Comparison of ENCODE assay signal across 8 cellular contexts in genomic region chr12:31659087-31659942, GRCh38. TPM values are rescaled to one million over a fixed set of nuclear protein-coding genes. Genes with fewer than 3 reads are reported as not detected.
A peak's percentile ranks its signal among the peaks of the same experiment; 100 is the strongest.
DNase-seq lines count a peak whose midpoint lies in the region; ATAC-seq, FAIRE-seq and TF ChIP-seq lines count a peak whose summit lies in the region.

A gene with protein sequence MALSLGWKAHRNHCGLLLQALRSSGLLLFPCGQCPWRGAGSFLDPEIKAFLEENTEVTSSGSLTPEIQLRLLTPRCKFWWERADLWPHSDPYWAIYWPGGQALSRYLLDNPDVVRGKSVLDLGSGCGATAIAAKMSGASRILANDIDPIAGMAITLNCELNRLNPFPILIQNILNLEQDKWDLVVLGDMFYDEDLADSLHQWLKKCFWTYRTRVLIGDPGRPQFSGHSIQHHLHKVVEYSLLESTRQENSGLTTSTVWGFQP (plus strand): TSS chr12:31659688. CDS start chr12:31661954, 2,266 bp downstream.

- H3K4me2 ChIP-seq in HepG2 (ENCODE audit: low read depth, low read length): peak within 1 kb of the TSS; percentile 99

- ATAC-seq in GM19328 (IDR thresholded peaks at IDR 0.05; ENCODE audit: unreplicated experiment) (peak; percentile 99), HG03520 (IDR thresholded peaks at IDR 0.05; ENCODE audit: unreplicated experiment) (peak; percentile 99), HepG2 (peak; percentile 98)

- under 1% methylated on average over 35 of the region's 47 CpGs for WGBS in HepG2 (ENCODE audit: low lambda C conversion rate)

- H3K79me2 ChIP-seq in HepG2 (ENCODE audit: insufficient read depth, low read length): no peaks in the 10 kb centered on the region

- H3K27ac ChIP-seq in C4-2B (peak within 1 kb of the TSS; percentile 73), HepG2 (ENCODE audit: extremely low read length, insufficient read depth, low read length) (peak within 1 kb of the TSS; percentile 87)

- no peaks in the 10 kb centered on the region for H3K36me3 ChIP-seq in HepG2 (replicated peaks in 1 of 2; ENCODE audit: control insufficient read depth in 1 of 2, insufficient read depth in 2 of 2, low read length in 2 of 2)

- TF ChIP-seq RAD21 in HepG2 (CRISPR knock-in tag; IDR thresholded peaks at IDR 0.05): peak; percentile 57; the same call in 1 of the 2 replicates

- peak; percentile 49 for TF ChIP-seq CTCF in C4-2B (conservative IDR thresholded peaks at IDR 0.05)
- peak; percentile 55 for TF ChIP-seq CTCF in HepG2 (CRISPR knock-in tag; IDR thresholded peaks at IDR 0.05)

- H3K4me3 ChIP-seq in HepG2 (replicated peaks in 1 of 3; ENCODE audit: insufficient read depth in 1 of 3, low read depth in 2 of 3, low read length in 3 of 3): peak within 1 kb of the TSS; percentile 76 to 80 (median 78)

- intact Hi-C loops in HepG2 (cut with micrococcal nuclease; ENCODE audit: unreplicated experiment): loop anchor here (5.0 kb wide), 1 partner anchor 303 kb away; no protein-coding TSS in a partner anchor

- peak; percentile 43 for FAIRE-seq in HepG2 (lab: Jason Lieb, UNC)

- in situ Hi-C loops in HepG2 (cut with HindIII; ENCODE audit: extremely low pct_ligation_motif_present, low pct_unique_long_range_greater_than_20kb): loop anchor here (10.0 to 25.0 kb wide), 2 partner anchors 645 to 1003 kb away; no protein-coding TSS in a partner anchor

- BruUV-seq in HepG2 (replicated peaks; lab: Mats Ljungman, UMichigan): TSS peak; percentile 77

- CTCF ChIA-PET in HepG2 (lab: Yijun Ruan, JAX; ENCODE audit: low intra/inter-chr PET ratio, low total read pairs): no interaction called here

- H3K27me3 ChIP-seq in HepG2 (ENCODE audit: control insufficient read depth in 1 of 2, insufficient read depth in 2 of 2, low read length in 2 of 2): peaks cover 0 to 8% of the 10 kb centered on the region in 2 experiments; a peak in 2 of 5 replicates

- peak within 1 kb of the TSS; percentile 97 for H2AFZ ChIP-seq in HepG2 (ENCODE audit: low read length)

- no peaks in the 10 kb centered on the region for H4K20me1 ChIP-seq in HepG2 (ENCODE audit: insufficient read depth, low read length)

- TF ChIP-seq POLR2A in HepG2 (IDR thresholded peaks at IDR 0.05; ENCODE audit: insufficient read depth in 1 of 2, low read depth in 2 of 2, low read length in 2 of 2): peak; percentile 43 to 52; a peak in 2 of 4 replicates

- H3K4me1 ChIP-seq in HepG2 (ENCODE audit: insufficient read depth, low read length): peaks cover 21% of the 10 kb centered on the region

- TF ChIP-seq EP300 in HepG2 (IDR thresholded peaks at IDR 0.05; ENCODE audit: low read depth in 2 of 2, low read length in 2 of 2): no peak
- TF ChIP-seq EP300 in HepG2 (CRISPR knock-in tag; IDR thresholded peaks at IDR 0.05; ENCODE audit: borderline replicate concordance): no peak

- no peaks in the 10 kb centered on the region for H3K9me3 ChIP-seq in HepG2 (ENCODE audit: low read length)

- H3K9ac ChIP-seq in HepG2 (ENCODE audit: insufficient read depth, low read depth, low read length): peak within 1 kb of the TSS; percentile 78

- peak; percentile 100 for DNase-seq in NCI-H69 (lab: John Stamatoyannopoulos, UW)
- peak; percentile 87 to 88 for DNase-seq in activated CD4-positive, alpha-beta T cell treated with anti-CD3 and anti-CD28 coated beads, Interleukin-2, amount 50 U/mL, for 4 hours
- DNase-seq in dermis blood vessel endothelial cell: peak; percentile 86
- peak; percentile 90 for DNase-seq in HepG2 (ENCODE audit: low spot score)
- peak; percentile 88 for DNase-seq in stimulated activated CD4-positive, alpha-beta T cell treated with anti-CD3 and anti-CD28 coated beads, Interleukin-4, amount 100 ng/mL, for 1 hour

- POLR2A ChIA-PET in HepG2 (lab: Yijun Ruan, JAX): interaction anchor here (0.8 to 1.5 kb wide), 4 partner anchors 9 to 1096 kb away, joined by 3 to 10 read pairs (median 3); partner anchors contain the start of genes AMN1 and YARS2

TF ChIP-seq in HepG2, 621 proteins besides CTCF, POLR2A, EP300 and RAD21 (continues in another document):
- TF ChIP-seq ZNF33A (CRISPR knock-in tag; IDR thresholded peaks at IDR 0.05; ENCODE audit: borderline replicate concordance) (no peak; the same call in 1 of the 2 replicates), KAT8 (CRISPR knock-in tag; IDR thresholded peaks at IDR 0.05) (peak; percentile 84), NFIC (IDR thresholded peaks at IDR 0.05; ENCODE audit: low read length) (no peak), CEBPG (CRISPR knock-in tag; IDR thresholded peaks at IDR 0.05) (no peak), ZFP90 (CRISPR knock-in tag; IDR thresholded peaks at IDR 0.05; ENCODE audit: borderline replicate concordance) (0 out of 2 replicates have a peak, but pooled peaks have one; percentile 23), NCOR1 (IDR thresholded peaks at IDR 0.05; ENCODE audit: borderline replicate concordance, low read length) (peak; percentile 36; the same call in 1 of the 2 replicates), ZNF704 (CRISPR knock-in tag; IDR thresholded peaks at IDR 0.05; ENCODE audit: borderline replicate concordance) (0 out of 2 replicates have a peak, but pooled peaks have one; percentile 56), ISL2 (CRISPR knock-in tag; IDR thresholded peaks at IDR 0.05) (0 out of 2 replicates have a peak, but pooled peaks have one; percentile 6), LCORL (IDR thresholded peaks at IDR 0.05) (no peak), LCORL (CRISPR knock-in tag; IDR thresholded peaks at IDR 0.05) (peak; percentile 60), SAP130 (CRISPR knock-in tag; IDR thresholded peaks at IDR 0.05; ENCODE audit: low read depth) (peak; percentile 88), ZNF687 (CRISPR knock-in tag; IDR thresholded peaks at IDR 0.05) (peak; percentile 88), NONO (IDR thresholded peaks at IDR 0.05) (no peak), NONO (CRISPR knock-in tag; conservative IDR thresholded peaks at IDR 0.05) (peak; percentile 32; the same call in 1 of the 2 replicates)

RNA-seq across cellular contexts. Expression of the gene that starts here (rescaled TPM):
- total RNA-seq in dermis blood vessel endothelial cell (3.2 and 3.6 TPM in 2 replicates), HepG2 (2016; rRNA removed; fragmentation: Illumina TruSeq; extraction: Trizol) (0.93 and 1.1 TPM in 2 replicates)
- 0.30 and 0.44 TPM in 2 replicates for total RNA-seq in HepG2 (2016; cell fraction: cytosol; rRNA removed; fragmentation: Illumina TruSeq; extraction: Trizol; ENCODE audit: low read depth)
- 0.71 and 0.73 TPM in 2 replicates for total RNA-seq in HepG2 (2016; cell fraction: insoluble cytoplasmic fraction; rRNA removed; fragmentation: Illumina TruSeq; extraction: Trizol)
- total RNA-seq in HepG2 (2016; cell fraction: membrane; rRNA removed; fragmentation: Illumina TruSeq; extraction: Trizol): 0.56 and 1.1 TPM in 2 replicates
- 0.31 and 0.97 TPM in 2 replicates for total RNA-seq in HepG2 (2016; cell fraction: nucleus; rRNA removed; fragmentation: Illumina TruSeq; extraction: Trizol)
- 0.29 and 0.62 TPM in 2 replicates for polyA plus RNA-seq in HepG2 (2011; rRNA removed)
- polyA plus RNA-seq in HepG2 (2011; cell fraction: cytosol; rRNA removed): 0.21 and 0.33 TPM in 2 replicates
- 0.23 and 0.28 TPM in 2 replicates for polyA plus RNA-seq in HepG2 (2011; cell fraction: nucleus; rRNA removed)
- 0.71 and 1.0 TPM in 2 replicates for polyA plus RNA-seq in HepG2 (2012)
- 0.20 and 0.35 TPM in 2 replicates for polyA plus RNA-seq in HepG2 (2016; cell fraction: cytosol; fragmentation: Illumina TruSeq; extraction: Trizol; ENCODE audit: low read depth)
- 0.68 and 0.74 TPM in 2 replicates for polyA plus RNA-seq in HepG2 (2016; cell fraction: insoluble cytoplasmic fraction; fragmentation: Illumina TruSeq; extraction: Trizol; ENCODE audit: low read depth)
- polyA plus RNA-seq in HepG2 (2016; cell fraction: membrane; fragmentation: Illumina TruSeq; extraction: Trizol; ENCODE audit: low read depth): 0.41 and 0.48 TPM in 2 replicates
- 0.51 and 0.63 TPM in 2 replicates for polyA plus RNA-seq in HepG2 (2016; cell fraction: nucleus; fragmentation: Illumina TruSeq; extraction: Trizol; ENCODE audit: insufficient read depth, low read depth)
- 0.10 and 0.19 TPM in 2 replicates for polyA minus RNA-seq in HepG2 (2011; rRNA and poly(A)+ RNA removed; ENCODE audit: low replicate concordance)
- 0.69 TPM in 1 of 2 replicates, not detected in the other for polyA minus RNA-seq in HepG2 (2011; cell fraction: cytosol; rRNA and poly(A)+ RNA removed)
- polyA minus RNA-seq in HepG2 (2011; cell fraction: nucleus; rRNA and poly(A)+ RNA removed): 0.64 and 1.1 TPM in 2 replicates

Comparison
In these comparisons a context has a peak if more than half of its experiments do, and no peak if none do; other contexts are left out.
1. Peak in every context shown above with its lines: DNase-seq, ATAC-seq, H3K4me3 ChIP-seq and H3K27ac ChIP-seq.